2 cellular contexts compared by ENCODE assay signal in genomic region chr2:121510857-121511256, GRCh38.
TF ChIP-seq lines count a peak whose summit lies in the region.

No MANE protein-coding gene starts in this region.

TF ChIP-seq in HepG2, 621 proteins besides CTCF, POLR2A, EP300 and RAD21:
- TF ChIP-seq ZNF12 (CRISPR knock-in tag; IDR thresholded peaks at IDR 0.05) = peak; percentile 93
- no peak for TF ChIP-seq ZSCAN22 (CRISPR knock-in tag; IDR thresholded peaks at IDR 0.05)

TF ChIP-seq in K562, 482 proteins besides CTCF, POLR2A, EP300 and RAD21:
- no peak for TF ChIP-seq MCM2 (IDR thresholded peaks at IDR 0.05; ENCODE audit: low read depth)
- no peak for TF ChIP-seq ZNF239 (CRISPR knock-in tag; IDR thresholded peaks at IDR 0.05)
- TF ChIP-seq ZNF24 (IDR thresholded peaks at IDR 0.05) = peak; percentile 49; the same call in 1 of the 2 replicates
- TF ChIP-seq ZNF12 (CRISPR knock-in tag; IDR thresholded peaks at IDR 0.05) = peak; percentile 87; the same call in 1 of the 2 replicates
- TF ChIP-seq DPF2 (IDR thresholded peaks at IDR 0.05) = no peak
